ENCODE assay signal across 8 cellular contexts in the genomic region with DNA sequence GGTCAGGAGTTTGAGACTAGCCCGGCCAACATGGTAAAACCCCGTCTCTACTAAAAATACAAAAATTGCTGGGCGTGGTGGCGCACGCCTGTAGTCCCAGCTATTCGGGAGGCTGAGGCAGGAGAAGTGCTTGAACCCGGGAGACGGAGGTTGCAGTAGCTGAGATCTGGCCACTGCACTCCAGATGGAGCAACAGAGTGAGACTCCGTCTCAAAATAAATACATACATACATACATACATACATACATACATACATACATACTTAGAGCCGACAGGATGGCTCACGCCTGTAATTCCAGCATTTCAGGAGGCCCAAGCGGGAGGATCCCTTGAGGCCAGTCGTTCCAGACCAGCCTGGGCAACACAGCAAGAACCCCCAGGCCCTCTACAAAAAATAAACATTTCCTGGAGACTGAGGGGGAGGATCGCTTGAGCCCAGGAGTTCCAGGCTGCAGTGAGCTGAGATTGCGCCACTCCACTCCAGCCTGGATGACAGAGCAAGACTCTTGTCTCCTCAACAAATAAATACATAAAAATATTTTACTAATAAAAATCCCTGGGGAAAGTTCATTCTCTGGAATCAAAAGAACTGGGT. TPM values are rescaled to one million over a fixed set of nuclear protein-coding genes. Genes with fewer than 3 reads are reported as not detected.
DNase-seq lines count a peak whose midpoint lies in the region; TF ChIP-seq lines count a peak whose summit lies in the region.

No MANE protein-coding gene starts in this region.

- no peaks in the 10 kb centered on the region for H3K27me3 ChIP-seq in SJCRH30
- H3K27me3 ChIP-seq in esophagus squamous epithelium = no peaks in the 10 kb centered on the region
- H3K27me3 ChIP-seq in trophoblast cell (ENCODE audit: insufficient read depth, low read length) = no peaks in the 10 kb centered on the region

- H3K79me1 ChIP-seq in trophoblast cell (ENCODE audit: low read length) = peaks cover 10% of the 10 kb centered on the region

- H3K27ac ChIP-seq in SJCRH30 (no peak overlapping the region), esophagus squamous epithelium (peak overlapping the region; percentile 94 to 99 (median 97)), trophoblast cell (ENCODE audit: low read depth, low read length) (peak overlapping the region; percentile 89)

- no peak overlapping the region for H3K14ac ChIP-seq in trophoblast cell (ENCODE audit: low read length)

- peaks cover 13% of the 10 kb centered on the region for H3K79me2 ChIP-seq in trophoblast cell (ENCODE audit: control insufficient read depth, insufficient read depth, low read length, poor library complexity)

- peak overlapping the region; percentile 61 for H4K8ac ChIP-seq in trophoblast cell (ENCODE audit: low read depth, low read length)

- H2AFZ ChIP-seq in trophoblast cell (ENCODE audit: insufficient read depth, low read length, poor library complexity) = no peak overlapping the region

- peak overlapping the region; percentile 15 for H2BK120ac ChIP-seq in trophoblast cell (ENCODE audit: insufficient read depth, low read length, poor library complexity)

- H3K18ac ChIP-seq in trophoblast cell (ENCODE audit: low read length) = no peak overlapping the region

- intact Hi-C loops in esophagus squamous epithelium (cut with DNase I) = no loop called here

- no peak overlapping the region for H3K4me2 ChIP-seq in trophoblast cell (ENCODE audit: low read length)

- peak overlapping the region; percentile 49 for H2BK5ac ChIP-seq in trophoblast cell (ENCODE audit: low read depth, low read length, poor library complexity)

- H2AK5ac ChIP-seq in trophoblast cell (ENCODE audit: low read length) = no peak overlapping the region

- H3K36me3 ChIP-seq in SJCRH30 (no peaks in the 10 kb centered on the region), esophagus squamous epithelium (no peaks in the 10 kb centered on the region), trophoblast cell (ENCODE audit: control insufficient read depth in 1 of 2, insufficient read depth in 2 of 2, low read length in 2 of 2) (no peaks in the 10 kb centered on the region)

- H3K4me3 ChIP-seq in SJCRH30 = peak overlapping the region; percentile 88
- H3K4me3 ChIP-seq in esophagus squamous epithelium = peak overlapping the region; percentile 65 to 95 (median 80)
- H3K4me3 ChIP-seq in trophoblast cell (ENCODE audit: low read depth, low read length) = no peak overlapping the region

- no peak for TF ChIP-seq POLR2A in esophagus squamous epithelium (IDR thresholded peaks at IDR 0.05)

- H3K9me3 ChIP-seq in SJCRH30 (replicated peaks) (no peaks in the 10 kb centered on the region), esophagus squamous epithelium (no peaks in the 10 kb centered on the region), trophoblast cell (ENCODE audit: insufficient read depth, low read depth, low read length) (no peaks in the 10 kb centered on the region)

- 49 to 51% methylated on average over 6 to 9 of the region's 15 CpGs for WGBS in esophagus squamous epithelium, 2 donors
- WGBS in trophoblast cell (ENCODE audit: extremely low coverage, insufficient coverage, insufficient read length) = no CpG with 5 or more reads among the region's 15 CpGs

- H4K91ac ChIP-seq in trophoblast cell (ENCODE audit: low read depth, low read length) = peak overlapping the region; percentile 67

- DNase-seq in ELF-1 (ENCODE audit: low read depth, low spot score) = peak; percentile 73
- no peak for DNase-seq in SJCRH30
- no peak for DNase-seq in esophagus squamous epithelium (lab: John Stamatoyannopoulos, UW)
- peak; percentile 80 to 82 for DNase-seq in trophoblast cell
- no peak for DNase-seq in GM19240 (ENCODE audit: insufficient read length, low spot score)
- DNase-seq in stimulated activated CD4-positive, alpha-beta T cell treated with anti-CD3 and anti-CD28 coated beads, Interleukin-4, amount 100 ng/mL, for 1 hour = no peak
- no peak for DNase-seq in NCI-H1048 (lab: John Stamatoyannopoulos, UW)
- DNase-seq in CD1c-positive myeloid dendritic cell (ENCODE audit: extremely low spot score) = no peak

- peak overlapping the region; percentile 9 for H3K4ac ChIP-seq in trophoblast cell (ENCODE audit: low read depth, low read length)

- peak in 1 of 6 experiments; percentile 4 for TF ChIP-seq CTCF in esophagus squamous epithelium (IDR thresholded peaks at IDR 0.05)

- H4K12ac ChIP-seq in trophoblast cell (ENCODE audit: low read depth, low read length) = peak overlapping the region; percentile 47

- H3K4me1 ChIP-seq in SJCRH30 (peaks cover 4% of the 10 kb centered on the region), esophagus squamous epithelium (peaks cover 11 to 22% (median 19%) of the 10 kb centered on the region in 3 donors), trophoblast cell (ENCODE audit: control insufficient read depth in 1 of 2, insufficient read depth in 2 of 2, low read length in 2 of 2) (peaks cover 7 to 10% of the 10 kb centered on the region in 2 experiments)

- H2BK12ac ChIP-seq in trophoblast cell (ENCODE audit: low read length) = no peak overlapping the region

- no peak overlapping the region for H3K9ac ChIP-seq in trophoblast cell (ENCODE audit: low read length)

- H3K23ac ChIP-seq in trophoblast cell (ENCODE audit: low read length) = no peak overlapping the region

RNA-seq across cellular contexts. Expression of gene FBXL18, which starts 0.9 kb away (rescaled TPM):
- total RNA-seq in SJCRH30 (2014; rRNA removed; shearing (Covaris generic)) = 10.3 and 10.7 TPM in 2 replicates
- 1 to 10 TPM; 6.2 to 9.6 (median 8.3) TPM for total RNA-seq in esophagus squamous epithelium
- polyA plus RNA-seq in trophoblast cell (2013) = 10.7 and 11.6 TPM in 2 replicates

RNA-seq across cellular contexts. Expression of gene ACTB, which starts 15.9 kb away (rescaled TPM):
- total RNA-seq in SJCRH30 (2014; rRNA removed; shearing (Covaris generic)) = 1,484 and 1,492 TPM in 2 replicates
- 1,000 to 10,000 TPM; 1,929 to 4,068 (median 3,351) TPM for total RNA-seq in esophagus squamous epithelium
- 11,522 and 11,821 TPM in 2 replicates for polyA plus RNA-seq in trophoblast cell (2013)

Comparison
In these comparisons a context has a peak if more than half of its experiments do, and no peak if none do; other contexts are left out.
1. DNase-seq: peak in ELF-1 (single experiment) and trophoblast cell (2 of 2); none in SJCRH30 (0 of 2), esophagus squamous epithelium (single experiment), GM19240 (single experiment), stimulated activated CD4-positive, alpha-beta T cell treated with anti-CD3 and anti-CD28 coated beads, Interleukin-4, amount 100 ng/mL, for 1 hour (single experiment), NCI-H1048 (single experiment) and CD1c-positive myeloid dendritic cell (single experiment).